Comparison of ENCODE assay signal across 1 cellular context in the genomic region with DNA sequence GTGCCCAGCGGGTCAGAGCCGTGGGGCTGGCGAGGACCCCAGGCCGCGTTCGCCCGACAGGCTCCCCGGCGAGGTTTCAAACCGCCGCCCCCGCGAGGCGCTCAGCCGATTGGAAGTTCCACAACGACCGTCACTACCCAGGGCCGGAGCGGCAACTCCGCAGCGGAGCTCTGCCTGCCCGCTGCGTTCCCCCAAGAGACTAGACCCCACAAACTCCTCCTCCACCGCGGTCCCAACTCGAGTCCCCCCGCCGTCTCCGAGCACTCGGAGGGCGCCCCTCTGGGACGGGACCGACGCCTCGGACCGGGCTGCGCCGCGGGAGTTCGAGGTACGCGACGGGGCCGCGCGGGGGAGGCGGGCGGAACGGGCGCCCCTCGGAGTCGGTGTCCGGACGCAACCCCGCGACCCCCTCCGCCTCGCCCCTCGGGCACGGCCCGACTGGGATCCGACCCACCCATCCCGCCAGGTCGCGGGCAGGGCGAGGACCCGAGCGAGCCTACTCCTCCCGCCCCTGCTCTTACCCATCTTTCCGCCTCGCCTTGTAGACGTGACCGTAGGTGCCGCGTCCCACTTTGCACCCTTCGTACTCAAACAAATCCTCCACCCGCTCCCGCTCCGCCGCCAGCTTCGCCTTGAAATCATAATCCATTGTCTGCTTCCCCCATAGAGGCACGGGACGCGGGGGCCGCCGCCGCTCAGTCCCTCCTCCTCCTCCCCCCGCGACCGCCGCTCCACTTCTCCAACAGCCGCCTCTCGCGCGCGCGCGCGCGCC.
TF ChIP-seq lines count a peak whose summit lies in the region.

No MANE protein-coding gene starts in this region.

TF ChIP-seq in HepG2, 621 proteins besides CTCF, POLR2A, EP300 and RAD21 (continues in another document):
- TF ChIP-seq TCF12 (IDR thresholded peaks at IDR 0.05) (no peak), TCF12 (CRISPR knock-in tag; IDR thresholded peaks at IDR 0.05) (0 out of 2 replicates have a peak, but pooled peaks have one; percentile 34), ERF (CRISPR knock-in tag; IDR thresholded peaks at IDR 0.05) (no peak), RBFOX2 (IDR thresholded peaks at IDR 0.05; ENCODE audit: low read depth, low read length) (peak; percentile 41; the same call in 1 of the 2 replicates), REPIN1 (CRISPR knock-in tag; IDR thresholded peaks at IDR 0.05; ENCODE audit: borderline replicate concordance, low read depth) (0 out of 2 replicates have a peak, but pooled peaks have one; percentile 17), ZNF496 (CRISPR knock-in tag; IDR thresholded peaks at IDR 0.05; ENCODE audit: insufficient replicate concordance) (no peak), ZNF773 (CRISPR knock-in tag; IDR thresholded peaks at IDR 0.05; ENCODE audit: borderline replicate concordance) (0 out of 2 replicates have a peak, but pooled peaks have one; percentile 25), ZFY (CRISPR knock-in tag; IDR thresholded peaks at IDR 0.05) (peak; percentile 38; the same call in 1 of the 2 replicates), MAZ (IDR thresholded peaks at IDR 0.05; ENCODE audit: borderline replicate concordance, low read depth, low read length) (no peak), MAZ (CRISPR knock-in tag; IDR thresholded peaks at IDR 0.05; ENCODE audit: low read depth) (peak; percentile 18; the same call in 1 of the 2 replicates), KMT2A (CRISPR knock-in tag; IDR thresholded peaks at IDR 0.05) (0 out of 2 replicates have a peak, but pooled peaks have one; percentile 51), MTA1 (CRISPR knock-in tag; IDR thresholded peaks at IDR 0.05; ENCODE audit: borderline replicate concordance) (peak; percentile 64; the same call in 1 of the 2 replicates), BHLHE40 (IDR thresholded peaks at IDR 0.05; ENCODE audit: low read length) (0 out of 2 replicates have a peak, but pooled peaks have one; percentile 4), MZF1 (CRISPR knock-in tag; IDR thresholded peaks at IDR 0.05; ENCODE audit: borderline replicate concordance) (no peak), ISL2 (CRISPR knock-in tag; IDR thresholded peaks at IDR 0.05) (0 out of 2 replicates have a peak, but pooled peaks have one; percentile 30), HNRNPK (IDR thresholded peaks at IDR 0.05; ENCODE audit: low read depth, low read length, poor library complexity, severe bottlenecking) (peak; percentile 87), HNRNPLL (IDR thresholded peaks at IDR 0.05; ENCODE audit: low read depth, low read length, poor library complexity, severe bottlenecking) (peak; percentile 90), KDM4B (CRISPR knock-in tag; IDR thresholded peaks at IDR 0.05) (no peak), SAP130 (CRISPR knock-in tag; IDR thresholded peaks at IDR 0.05; ENCODE audit: low read depth) (peak; percentile 39), SP2 (CRISPR knock-in tag; IDR thresholded peaks at IDR 0.05) (peak; percentile 26; the same call in 1 of the 2 replicates), RXRA (CRISPR knock-in tag; IDR thresholded peaks at IDR 0.05) (peak; percentile 49; the same call in 1 of the 2 replicates), ZFP90 (CRISPR knock-in tag; IDR thresholded peaks at IDR 0.05; ENCODE audit: borderline replicate concordance) (peak; percentile 26), SOX13 (IDR thresholded peaks at IDR 0.05) (no peak), SOX13 (CRISPR knock-in tag; conservative IDR thresholded peaks at IDR 0.05 in 1 of 2, IDR thresholded peaks at IDR 0.05 in 1 of 2) (no peak), ARID2 (CRISPR knock-in tag; IDR thresholded peaks at IDR 0.05; ENCODE audit: borderline replicate concordance) (peak; percentile 35; the same call in 1 of the 2 replicates), SOX6 (IDR thresholded peaks at IDR 0.05) (no peak), SOX6 (CRISPR knock-in tag; IDR thresholded peaks at IDR 0.05) (0 out of 2 replicates have a peak, but pooled peaks have one; percentile 14), ZNF674 (CRISPR knock-in tag; IDR thresholded peaks at IDR 0.05; ENCODE audit: low read depth) (peak; percentile 22; the same call in 1 of the 2 replicates), NFYC (CRISPR knock-in tag; IDR thresholded peaks at IDR 0.05) (peak; percentile 62), CCDC6 (CRISPR knock-in tag; IDR thresholded peaks at IDR 0.05) (0 out of 2 replicates have a peak, but pooled peaks have one; percentile 27)
- TF ChIP-seq, protein P1, sequence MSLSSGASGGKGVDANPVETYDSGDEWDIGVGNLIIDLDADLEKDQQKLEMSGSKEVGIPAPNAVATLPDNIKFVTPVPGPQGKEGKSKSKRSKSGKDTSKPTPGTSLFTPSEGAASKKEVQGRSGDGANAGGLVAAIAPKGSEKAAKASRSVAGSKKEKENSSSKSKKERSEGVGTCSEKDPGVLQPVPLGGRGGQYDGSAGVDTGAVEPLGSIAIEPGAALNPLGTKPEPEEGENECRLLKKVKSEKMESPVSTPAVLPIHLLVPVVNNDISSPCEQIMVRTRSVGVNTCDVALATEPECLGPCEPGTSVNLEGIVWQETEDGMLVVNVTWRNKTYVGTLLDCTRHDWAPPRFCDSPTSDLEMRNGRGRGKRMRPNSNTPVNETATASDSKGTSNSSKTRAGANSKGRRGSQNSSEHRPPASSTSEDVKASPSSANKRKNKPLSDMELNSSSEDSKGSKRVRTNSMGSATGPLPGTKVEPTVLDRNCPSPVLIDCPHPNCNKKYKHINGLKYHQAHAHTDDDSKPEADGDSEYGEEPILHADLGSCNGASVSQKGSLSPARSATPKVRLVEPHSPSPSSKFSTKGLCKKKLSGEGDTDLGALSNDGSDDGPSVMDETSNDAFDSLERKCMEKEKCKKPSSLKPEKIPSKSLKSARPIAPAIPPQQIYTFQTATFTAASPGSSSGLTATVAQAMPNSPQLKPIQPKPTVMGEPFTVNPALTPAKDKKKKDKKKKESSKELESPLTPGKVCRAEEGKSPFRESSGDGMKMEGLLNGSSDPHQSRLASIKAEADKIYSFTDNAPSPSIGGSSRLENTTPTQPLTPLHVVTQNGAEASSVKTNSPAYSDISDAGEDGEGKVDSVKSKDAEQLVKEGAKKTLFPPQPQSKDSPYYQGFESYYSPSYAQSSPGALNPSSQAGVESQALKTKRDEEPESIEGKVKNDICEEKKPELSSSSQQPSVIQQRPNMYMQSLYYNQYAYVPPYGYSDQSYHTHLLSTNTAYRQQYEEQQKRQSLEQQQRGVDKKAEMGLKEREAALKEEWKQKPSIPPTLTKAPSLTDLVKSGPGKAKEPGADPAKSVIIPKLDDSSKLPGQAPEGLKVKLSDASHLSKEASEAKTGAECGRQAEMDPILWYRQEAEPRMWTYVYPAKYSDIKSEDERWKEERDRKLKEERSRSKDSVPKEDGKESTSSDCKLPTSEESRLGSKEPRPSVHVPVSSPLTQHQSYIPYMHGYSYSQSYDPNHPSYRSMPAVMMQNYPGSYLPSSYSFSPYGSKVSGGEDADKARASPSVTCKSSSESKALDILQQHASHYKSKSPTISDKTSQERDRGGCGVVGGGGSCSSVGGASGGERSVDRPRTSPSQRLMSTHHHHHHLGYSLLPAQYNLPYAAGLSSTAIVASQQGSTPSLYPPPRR (CRISPR knock-in tag; IDR thresholded peaks at IDR 0.05; ENCODE audit: borderline replicate concordance): peak; percentile 12; the same call in 1 of the 2 replicates
- TF ChIP-seq, protein P2, sequence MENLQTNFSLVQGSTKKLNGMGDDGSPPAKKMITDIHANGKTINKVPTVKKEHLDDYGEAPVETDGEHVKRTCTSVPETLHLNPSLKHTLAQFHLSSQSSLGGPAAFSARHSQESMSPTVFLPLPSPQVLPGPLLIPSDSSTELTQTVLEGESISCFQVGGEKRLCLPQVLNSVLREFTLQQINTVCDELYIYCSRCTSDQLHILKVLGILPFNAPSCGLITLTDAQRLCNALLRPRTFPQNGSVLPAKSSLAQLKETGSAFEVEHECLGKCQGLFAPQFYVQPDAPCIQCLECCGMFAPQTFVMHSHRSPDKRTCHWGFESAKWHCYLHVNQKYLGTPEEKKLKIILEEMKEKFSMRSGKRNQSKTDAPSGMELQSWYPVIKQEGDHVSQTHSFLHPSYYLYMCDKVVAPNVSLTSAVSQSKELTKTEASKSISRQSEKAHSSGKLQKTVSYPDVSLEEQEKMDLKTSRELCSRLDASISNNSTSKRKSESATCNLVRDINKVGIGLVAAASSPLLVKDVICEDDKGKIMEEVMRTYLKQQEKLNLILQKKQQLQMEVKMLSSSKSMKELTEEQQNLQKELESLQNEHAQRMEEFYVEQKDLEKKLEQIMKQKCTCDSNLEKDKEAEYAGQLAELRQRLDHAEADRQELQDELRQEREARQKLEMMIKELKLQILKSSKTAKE (CRISPR knock-in tag; IDR thresholded peaks at IDR 0.05; ENCODE audit: borderline replicate concordance): 0 out of 2 replicates have a peak, but pooled peaks have one; percentile 32
- TF ChIP-seq, protein P3, sequence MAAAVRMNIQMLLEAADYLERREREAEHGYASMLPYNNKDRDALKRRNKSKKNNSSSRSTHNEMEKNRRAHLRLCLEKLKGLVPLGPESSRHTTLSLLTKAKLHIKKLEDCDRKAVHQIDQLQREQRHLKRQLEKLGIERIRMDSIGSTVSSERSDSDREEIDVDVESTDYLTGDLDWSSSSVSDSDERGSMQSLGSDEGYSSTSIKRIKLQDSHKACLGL (CRISPR knock-in tag; IDR thresholded peaks at IDR 0.05): no peak; the same call in 1 of the 2 replicates
- TF ChIP-seq, protein P4, sequence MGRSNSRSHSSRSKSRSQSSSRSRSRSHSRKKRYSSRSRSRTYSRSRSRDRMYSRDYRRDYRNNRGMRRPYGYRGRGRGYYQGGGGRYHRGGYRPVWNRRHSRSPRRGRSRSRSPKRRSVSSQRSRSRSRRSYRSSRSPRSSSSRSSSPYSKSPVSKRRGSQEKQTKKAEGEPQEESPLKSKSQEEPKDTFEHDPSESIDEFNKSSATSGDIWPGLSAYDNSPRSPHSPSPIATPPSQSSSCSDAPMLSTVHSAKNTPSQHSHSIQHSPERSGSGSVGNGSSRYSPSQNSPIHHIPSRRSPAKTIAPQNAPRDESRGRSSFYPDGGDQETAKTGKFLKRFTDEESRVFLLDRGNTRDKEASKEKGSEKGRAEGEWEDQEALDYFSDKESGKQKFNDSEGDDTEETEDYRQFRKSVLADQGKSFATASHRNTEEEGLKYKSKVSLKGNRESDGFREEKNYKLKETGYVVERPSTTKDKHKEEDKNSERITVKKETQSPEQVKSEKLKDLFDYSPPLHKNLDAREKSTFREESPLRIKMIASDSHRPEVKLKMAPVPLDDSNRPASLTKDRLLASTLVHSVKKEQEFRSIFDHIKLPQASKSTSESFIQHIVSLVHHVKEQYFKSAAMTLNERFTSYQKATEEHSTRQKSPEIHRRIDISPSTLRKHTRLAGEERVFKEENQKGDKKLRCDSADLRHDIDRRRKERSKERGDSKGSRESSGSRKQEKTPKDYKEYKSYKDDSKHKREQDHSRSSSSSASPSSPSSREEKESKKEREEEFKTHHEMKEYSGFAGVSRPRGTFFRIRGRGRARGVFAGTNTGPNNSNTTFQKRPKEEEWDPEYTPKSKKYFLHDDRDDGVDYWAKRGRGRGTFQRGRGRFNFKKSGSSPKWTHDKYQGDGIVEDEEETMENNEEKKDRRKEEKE (IDR thresholded peaks at IDR 0.05): no peak
- TF ChIP-seq, protein P5, sequence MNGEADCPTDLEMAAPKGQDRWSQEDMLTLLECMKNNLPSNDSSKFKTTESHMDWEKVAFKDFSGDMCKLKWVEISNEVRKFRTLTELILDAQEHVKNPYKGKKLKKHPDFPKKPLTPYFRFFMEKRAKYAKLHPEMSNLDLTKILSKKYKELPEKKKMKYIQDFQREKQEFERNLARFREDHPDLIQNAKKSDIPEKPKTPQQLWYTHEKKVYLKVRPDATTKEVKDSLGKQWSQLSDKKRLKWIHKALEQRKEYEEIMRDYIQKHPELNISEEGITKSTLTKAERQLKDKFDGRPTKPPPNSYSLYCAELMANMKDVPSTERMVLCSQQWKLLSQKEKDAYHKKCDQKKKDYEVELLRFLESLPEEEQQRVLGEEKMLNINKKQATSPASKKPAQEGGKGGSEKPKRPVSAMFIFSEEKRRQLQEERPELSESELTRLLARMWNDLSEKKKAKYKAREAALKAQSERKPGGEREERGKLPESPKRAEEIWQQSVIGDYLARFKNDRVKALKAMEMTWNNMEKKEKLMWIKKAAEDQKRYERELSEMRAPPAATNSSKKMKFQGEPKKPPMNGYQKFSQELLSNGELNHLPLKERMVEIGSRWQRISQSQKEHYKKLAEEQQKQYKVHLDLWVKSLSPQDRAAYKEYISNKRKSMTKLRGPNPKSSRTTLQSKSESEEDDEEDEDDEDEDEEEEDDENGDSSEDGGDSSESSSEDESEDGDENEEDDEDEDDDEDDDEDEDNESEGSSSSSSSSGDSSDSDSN (CRISPR knock-in tag; IDR thresholded peaks at IDR 0.05): peak; percentile 31
- TF ChIP-seq, protein P6, sequence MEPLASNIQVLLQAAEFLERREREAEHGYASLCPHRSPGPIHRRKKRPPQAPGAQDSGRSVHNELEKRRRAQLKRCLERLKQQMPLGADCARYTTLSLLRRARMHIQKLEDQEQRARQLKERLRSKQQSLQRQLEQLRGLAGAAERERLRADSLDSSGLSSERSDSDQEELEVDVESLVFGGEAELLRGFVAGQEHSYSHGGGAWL (CRISPR knock-in tag; IDR thresholded peaks at IDR 0.05): no peak
- TF ChIP-seq, protein P7, sequence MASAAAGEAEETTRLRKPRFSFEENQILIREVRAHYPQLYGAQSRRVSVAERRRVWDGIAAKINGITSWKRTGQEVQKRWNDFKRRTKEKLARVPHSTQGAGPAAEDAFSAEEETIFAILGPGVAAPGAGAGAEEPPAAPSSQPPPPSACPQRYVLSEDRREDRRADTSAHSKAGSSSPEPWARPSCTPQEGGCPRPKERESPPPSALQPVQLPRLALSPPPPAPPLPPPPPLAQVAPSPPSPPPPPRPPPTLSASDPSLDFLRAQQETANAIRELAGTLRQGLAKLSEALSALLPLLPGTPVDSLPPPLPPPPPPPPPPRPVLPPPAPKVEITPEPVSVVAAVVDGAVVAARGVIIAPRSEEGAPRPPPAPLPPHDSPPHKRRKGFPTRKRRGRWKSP (CRISPR knock-in tag; IDR thresholded peaks at IDR 0.05): 0 out of 2 replicates have a peak, but pooled peaks have one; percentile 8
- TF ChIP-seq, protein P8, sequence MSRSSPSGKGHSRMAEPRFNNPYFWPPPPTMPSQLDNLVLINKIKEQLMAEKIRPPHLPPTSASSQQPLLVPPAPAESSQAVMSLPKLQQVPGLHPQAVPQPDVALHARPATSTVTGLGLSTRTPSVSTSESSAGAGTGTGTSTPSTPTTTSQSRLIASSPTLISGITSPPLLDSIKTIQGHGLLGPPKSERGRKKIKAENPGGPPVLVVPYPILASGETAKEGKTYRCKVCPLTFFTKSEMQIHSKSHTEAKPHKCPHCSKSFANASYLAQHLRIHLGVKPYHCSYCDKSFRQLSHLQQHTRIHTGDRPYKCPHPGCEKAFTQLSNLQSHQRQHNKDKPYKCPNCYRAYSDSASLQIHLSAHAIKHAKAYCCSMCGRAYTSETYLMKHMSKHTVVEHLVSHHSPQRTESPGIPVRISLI (CRISPR knock-in tag; IDR thresholded peaks at IDR 0.05; ENCODE audit: borderline replicate concordance): peak; percentile 24; the same call in 1 of the 2 replicates
- TF ChIP-seq, protein P9, sequence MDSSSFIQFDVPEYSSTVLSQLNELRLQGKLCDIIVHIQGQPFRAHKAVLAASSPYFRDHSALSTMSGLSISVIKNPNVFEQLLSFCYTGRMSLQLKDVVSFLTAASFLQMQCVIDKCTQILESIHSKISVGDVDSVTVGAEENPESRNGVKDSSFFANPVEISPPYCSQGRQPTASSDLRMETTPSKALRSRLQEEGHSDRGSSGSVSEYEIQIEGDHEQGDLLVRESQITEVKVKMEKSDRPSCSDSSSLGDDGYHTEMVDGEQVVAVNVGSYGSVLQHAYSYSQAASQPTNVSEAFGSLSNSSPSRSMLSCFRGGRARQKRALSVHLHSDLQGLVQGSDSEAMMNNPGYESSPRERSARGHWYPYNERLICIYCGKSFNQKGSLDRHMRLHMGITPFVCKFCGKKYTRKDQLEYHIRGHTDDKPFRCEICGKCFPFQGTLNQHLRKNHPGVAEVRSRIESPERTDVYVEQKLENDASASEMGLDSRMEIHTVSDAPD (CRISPR knock-in tag; IDR thresholded peaks at IDR 0.05): 0 out of 2 replicates have a peak, but pooled peaks have one; percentile 55
